23 cellular contexts compared by ENCODE assay signal in genomic region chr2:151217343-151217742, GRCh38.
"Had no signal": no experiment of that assay in that cellular context is flagged by ENCODE, and none has a peak within 500 bp of the region (broad histone marks: within the 10 kb centered on the region; RNA-seq: fewer than 3 reads in every experiment).

No MANE protein-coding gene starts in this region.

- H3K27ac ChIP-seq: epithelial cell of prostate, esophagus muscularis mucosa, gastrocnemius medialis, sigmoid colon, skin epidermis, testis, transverse colon had no signal

- H3K4me3 ChIP-seq: esophagus muscularis mucosa, gastrocnemius medialis, lung, sigmoid colon, skin epidermis, testis, transverse colon had no signal

- H3K4me1 ChIP-seq: esophagus muscularis mucosa, gastrocnemius medialis, sigmoid colon, testis, transverse colon had no signal

- H3K9me3 Mint-ChIP-seq: dendritic cell treated with granulocyte-macrophage colony-stimulating factor and Interleukin-4, amounts not matched to agents 40 ng/mL and 50 ng/mL, for 4 days; effector memory CD8-positive, alpha-beta T cell; immature natural killer cell; natural killer cell treated with Interleukin-12 subunit alpha and Interleukin-12 subunit beta and Interleukin-15 and Interleukin-18, amount 100 ng/mL, for 72 hours; stimulated activated naive B cell treated with anti-CD40 and anti-IgM and Interleukin-4, amounts not matched to agents 10 μg/mL and 1 μg/mL and 100 μg/mL, for 72 hours; stimulated activated naive CD8-positive, alpha-beta T cell treated with anti-CD3 and anti-CD28 coated beads, Interleukin-15, amount 100 ng/mL, for 72 hours had no signal

- H3K27ac Mint-ChIP-seq: dendritic cell treated with granulocyte-macrophage colony-stimulating factor and Interleukin-4, amounts not matched to agents 40 ng/mL and 50 ng/mL, for 4 days; effector memory CD8-positive, alpha-beta T cell; immature natural killer cell; natural killer cell treated with Interleukin-12 subunit alpha and Interleukin-12 subunit beta and Interleukin-15 and Interleukin-18, amount 100 ng/mL, for 72 hours; stimulated activated naive B cell treated with anti-CD40 and anti-IgM and Interleukin-4, amounts not matched to agents 10 μg/mL and 1 μg/mL and 100 μg/mL, for 72 hours; stimulated activated naive CD8-positive, alpha-beta T cell treated with anti-CD3 and anti-CD28 coated beads, Interleukin-15, amount 100 ng/mL, for 72 hours had no signal

- H3K4me1 Mint-ChIP-seq: immature natural killer cell; stimulated activated naive B cell treated with anti-CD40 and anti-IgM and Interleukin-4, amounts not matched to agents 10 μg/mL and 1 μg/mL and 100 μg/mL, for 72 hours; stimulated activated naive CD8-positive, alpha-beta T cell treated with anti-CD3 and anti-CD28 coated beads, Interleukin-15, amount 100 ng/mL, for 72 hours had no signal

- H3K9me3 ChIP-seq: esophagus muscularis mucosa, gastrocnemius medialis, sigmoid colon, testis, transverse colon had no signal

- FAIRE-seq: colon, kidney had no signal

- ATAC-seq: effector memory CD8-positive, alpha-beta T cell; gastrocnemius medialis; left cardiac atrium; left ventricle myocardium superior; natural killer cell treated with Interleukin-12 subunit alpha and Interleukin-12 subunit beta and Interleukin-15 and Interleukin-18, amount 100 ng/mL, for 72 hours; stimulated activated naive B cell treated with anti-CD40 and anti-IgM and Interleukin-4, amounts not matched to agents 10 μg/mL and 1 μg/mL and 100 μg/mL, for 72 hours; stimulated activated naive CD8-positive, alpha-beta T cell treated with anti-CD3 and anti-CD28 coated beads, Interleukin-15, amount 100 ng/mL, for 72 hours had no signal

- DNase-seq: effector memory CD8-positive, alpha-beta T cell; gastrocnemius medialis; immature natural killer cell; kidney; left cardiac atrium; left ventricle myocardium superior; mesenchymal stem cell; midbrain; occipital lobe; sigmoid colon; stimulated activated CD4-positive, alpha-beta T cell treated with anti-CD3 and anti-CD28 coated beads, Interleukin-2, amount 100 ng/mL, for 24 hours; stimulated activated CD4-positive, alpha-beta T cell treated with anti-CD3 and anti-CD28 coated beads, Interleukin-4, amount 100 ng/mL, for 4 hours; stimulated activated naive B cell treated with anti-CD40 and anti-IgM and Interleukin-4, amounts not matched to agents 10 μg/mL and 1 μg/mL and 100 μg/mL, for 72 hours; stimulated activated naive CD8-positive, alpha-beta T cell treated with anti-CD3 and anti-CD28 coated beads, Interleukin-15, amount 100 ng/mL, for 72 hours; testis; transverse colon had no signal

- H3K27me3 Mint-ChIP-seq: dendritic cell treated with granulocyte-macrophage colony-stimulating factor and Interleukin-4, amounts not matched to agents 40 ng/mL and 50 ng/mL, for 4 days; stimulated activated naive B cell treated with anti-CD40 and anti-IgM and Interleukin-4, amounts not matched to agents 10 μg/mL and 1 μg/mL and 100 μg/mL, for 72 hours; stimulated activated naive CD8-positive, alpha-beta T cell treated with anti-CD3 and anti-CD28 coated beads, Interleukin-15, amount 100 ng/mL, for 72 hours had no signal

- H3K4me3 Mint-ChIP-seq: dendritic cell treated with granulocyte-macrophage colony-stimulating factor and Interleukin-4, amounts not matched to agents 40 ng/mL and 50 ng/mL, for 4 days; effector memory CD8-positive, alpha-beta T cell; immature natural killer cell; natural killer cell treated with Interleukin-12 subunit alpha and Interleukin-12 subunit beta and Interleukin-15 and Interleukin-18, amount 100 ng/mL, for 72 hours; stimulated activated naive B cell treated with anti-CD40 and anti-IgM and Interleukin-4, amounts not matched to agents 10 μg/mL and 1 μg/mL and 100 μg/mL, for 72 hours; stimulated activated naive CD8-positive, alpha-beta T cell treated with anti-CD3 and anti-CD28 coated beads, Interleukin-15, amount 100 ng/mL, for 72 hours had no signal

- H3K36me3 Mint-ChIP-seq: immature natural killer cell; natural killer cell treated with Interleukin-12 subunit alpha and Interleukin-12 subunit beta and Interleukin-15 and Interleukin-18, amount 100 ng/mL, for 72 hours; stimulated activated naive B cell treated with anti-CD40 and anti-IgM and Interleukin-4, amounts not matched to agents 10 μg/mL and 1 μg/mL and 100 μg/mL, for 72 hours had no signal

- H3K36me3 ChIP-seq: esophagus muscularis mucosa, gastrocnemius medialis, sigmoid colon, transverse colon had no signal

- H3K27me3 ChIP-seq: esophagus muscularis mucosa, gastrocnemius medialis, sigmoid colon, testis, transverse colon had no signal
